Comparison of ENCODE assay signal across 16 cellular contexts in genomic region chr4:184893836-184894571, GRCh38.
DNase-seq lines count a peak whose midpoint lies in the region; ATAC-seq and TF ChIP-seq lines count a peak whose summit lies in the region.
"Had no signal": no experiment of that assay in that cellular context is flagged by ENCODE, and none has a peak within 500 bp of the region (broad histone marks: within the 10 kb centered on the region; RNA-seq: fewer than 3 reads in every experiment).

No MANE protein-coding gene starts in this region.

- H3K4me1 Mint-ChIP-seq in CD14-positive monocyte = peaks cover 73% of the 10 kb centered on the region
- peaks cover 37% of the 10 kb centered on the region for H3K4me1 Mint-ChIP-seq in stimulated activated memory B cell treated with anti-CD40 and anti-IgM and Interleukin-4, amounts not matched to agents 10 μg/mL and 1 μg/mL and 100 μg/mL, for 72 hours

- H3K4me1 ChIP-seq in HUES48 (ENCODE audit: control insufficient read depth, insufficient read depth, low read length) (no peaks in the 10 kb centered on the region), suprapubic skin (peaks cover 16% of the 10 kb centered on the region)

- intact Hi-C loops in CD14-positive monocyte (cut with micrococcal nuclease) = loop anchor here in 1 of 2 donors (10.0 kb wide), 1 partner anchor 69 kb away; the partner anchor contains the start of gene ACSL1

- H3K4me3 ChIP-seq in HUES48 (ENCODE audit: low read depth, low read length) = no peak overlapping the region
- no peak overlapping the region for H3K4me3 ChIP-seq in fibroblast of mammary gland (ENCODE audit: control insufficient read depth, low read depth, low read length)
- H3K4me3 ChIP-seq in suprapubic skin = no peak overlapping the region

- DNase-seq in CD14-positive monocyte (ENCODE audit: low spot score) (no peak), fibroblast of mammary gland (ENCODE audit: low read depth) (peak; percentile 11), suprapubic skin (ENCODE audit: low spot score in 2 of 2) (no peak), NCI-H2029 treated with DMSO at 0.1 percent for 48 hours (lab: John Stamatoyannopoulos, UW) (no peak)
- no peak for DNase-seq in stimulated activated CD4-positive, alpha-beta T cell treated with anti-CD3 and anti-CD28 coated beads, Interleukin-4, amount 100 ng/mL, for 1 hour
- DNase-seq: AML-193; CD4-positive, alpha-beta T cell; DMS153; EL; NCI-H1417; NCI-H187 treated with DMSO at 0.1 percent for 48 hours; NCI-H226; NCI-H524 treated with DMSO at 0.1 percent for 48 hours had no signal

- peaks cover 0 to 4% (median 2%) of the 10 kb centered on the region in 3 donors for H3K27me3 Mint-ChIP-seq in CD14-positive monocyte (ENCODE audit: low read depth in 3 of 3)
- peaks cover 23% of the 10 kb centered on the region for H3K27me3 Mint-ChIP-seq in stimulated activated memory B cell treated with anti-CD40 and anti-IgM and Interleukin-4, amounts not matched to agents 10 μg/mL and 1 μg/mL and 100 μg/mL, for 72 hours

- no peak for TF ChIP-seq POLR2A in suprapubic skin (IDR thresholded peaks at IDR 0.05)

- peak overlapping the region in 1 of 2 donors; percentile 47 for H3K4me3 Mint-ChIP-seq in CD14-positive monocyte
- H3K4me3 Mint-ChIP-seq in stimulated activated memory B cell treated with anti-CD40 and anti-IgM and Interleukin-4, amounts not matched to agents 10 μg/mL and 1 μg/mL and 100 μg/mL, for 72 hours = no peak overlapping the region
- H3K4me3 Mint-ChIP-seq: CD4-positive, alpha-beta T cell had no signal

- no peaks in the 10 kb centered on the region for H3K27me3 ChIP-seq in HUES48 (ENCODE audit: control insufficient read depth, insufficient read depth, low read length)
- H3K27me3 ChIP-seq in suprapubic skin = no peaks in the 10 kb centered on the region

- TF ChIP-seq EP300 in suprapubic skin (IDR thresholded peaks at IDR 0.05) = no peak

- H3K36me3 ChIP-seq in HUES48 (ENCODE audit: control insufficient read depth, insufficient read depth, low read length) = no peaks in the 10 kb centered on the region
- H3K36me3 ChIP-seq in suprapubic skin = no peaks in the 10 kb centered on the region

- peak overlapping the region; percentile 38 for H3K27ac ChIP-seq in HUES48 (ENCODE audit: low read depth, low read length)
- no peak overlapping the region for H3K27ac ChIP-seq in suprapubic skin
- H3K27ac ChIP-seq: RWPE1 had no signal

- no peaks in the 10 kb centered on the region for H3K9me3 ChIP-seq in HUES48 (ENCODE audit: control insufficient read depth, insufficient read depth, low read length)
- H3K9me3 ChIP-seq in suprapubic skin = no peaks in the 10 kb centered on the region

- TF ChIP-seq CTCF in CD14-positive monocyte (IDR thresholded peaks at IDR 0.05) (no peak), fibroblast of mammary gland (conservative IDR thresholded peaks at IDR 0.05; ENCODE audit: control insufficient read depth, insufficient read depth, low read depth, low read length) (no peak), suprapubic skin (IDR thresholded peaks at IDR 0.05) (no peak)

- peaks cover 2 to 10% of the 10 kb centered on the region in 2 donors for H3K36me3 Mint-ChIP-seq in CD14-positive monocyte
- H3K36me3 Mint-ChIP-seq in stimulated activated memory B cell treated with anti-CD40 and anti-IgM and Interleukin-4, amounts not matched to agents 10 μg/mL and 1 μg/mL and 100 μg/mL, for 72 hours = peaks cover 5% of the 10 kb centered on the region

- H3K9ac ChIP-seq in HUES48 (ENCODE audit: low read depth, low read length) = no peak overlapping the region

- 80% methylated on average over 10 of the region's 10 CpGs for WGBS in suprapubic skin

- ATAC-seq in stimulated activated memory B cell treated with anti-CD40 and anti-IgM and Interleukin-4, amounts not matched to agents 10 μg/mL and 1 μg/mL and 100 μg/mL, for 72 hours = no peak

- H3K27ac Mint-ChIP-seq in CD14-positive monocyte = peak overlapping the region in 6 of 7 donors; percentile 41 to 96 (median 73)
- peak overlapping the region; percentile 18 for H3K27ac Mint-ChIP-seq in stimulated activated memory B cell treated with anti-CD40 and anti-IgM and Interleukin-4, amounts not matched to agents 10 μg/mL and 1 μg/mL and 100 μg/mL, for 72 hours
- H3K27ac Mint-ChIP-seq: CD4-positive, alpha-beta T cell had no signal

- H3K9me3 Mint-ChIP-seq in CD14-positive monocyte = peaks cover 0 to 13% (median 6%) of the 10 kb centered on the region in 7 donors
- H3K9me3 Mint-ChIP-seq in stimulated activated memory B cell treated with anti-CD40 and anti-IgM and Interleukin-4, amounts not matched to agents 10 μg/mL and 1 μg/mL and 100 μg/mL, for 72 hours = peaks cover 3% of the 10 kb centered on the region
